In the genomic region with DNA sequence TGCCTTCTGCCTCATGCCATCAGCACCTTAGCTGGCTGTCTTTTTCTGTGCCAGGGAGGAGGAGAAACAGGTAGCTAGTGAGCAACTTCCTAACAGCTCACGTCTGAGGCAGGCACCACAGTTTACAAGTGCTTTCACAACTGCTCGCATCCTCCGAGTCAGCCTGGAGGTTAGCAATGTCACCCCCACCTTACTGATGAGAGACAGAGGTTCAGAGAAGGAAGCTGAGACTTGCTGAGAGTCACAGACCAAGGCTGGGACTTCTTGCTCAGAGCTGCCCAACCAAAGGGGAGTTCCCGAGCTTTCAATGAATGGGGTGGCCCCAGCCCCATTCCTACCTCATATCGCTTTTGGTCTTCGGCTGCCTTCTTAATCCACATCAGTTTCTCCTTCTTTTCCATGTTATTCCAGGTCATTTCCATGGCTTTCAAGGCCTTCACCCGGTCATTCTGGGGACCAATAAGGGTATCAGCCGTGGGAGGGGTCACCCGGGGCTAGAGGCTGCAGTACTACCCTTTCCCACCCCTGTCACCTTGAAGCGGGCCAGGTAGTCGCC, we compare ENCODE assay signal across 8 cellular contexts. TPM values are rescaled to one million over a fixed set of nuclear protein-coding genes. Genes with fewer than 3 reads are reported as not detected.
DNase-seq lines count a peak whose midpoint lies in the region; ATAC-seq and TF ChIP-seq lines count a peak whose summit lies in the region.

No MANE protein-coding gene starts in this region.

- DNase-seq in GM23338 (ENCODE audit: low spot score), result no peak
- peak; percentile 18 to 27 for DNase-seq in activated CD4-positive, alpha-beta T cell treated with anti-CD3 and anti-CD28 coated beads, Interleukin-2, amount 50 U/mL, for 4 hours
- no peak for DNase-seq in lower lobe of right lung
- no peak for DNase-seq in activated gamma-delta T cell treated with Interleukin-2 at 50 U/mL for 16 hours
- DNase-seq in COLO829 (ENCODE audit: low spot score), result no peak
- no peak for DNase-seq in SKM-1 treated with dmso at 0.1 percent for 144 hours (lab: John Stamatoyannopoulos, UW; ENCODE audit: unreplicated experiment)
- DNase-seq in hypothalamus (lab: John Stamatoyannopoulos, UW), result no peak

- TF ChIP-seq CTCF in 22Rv1 (IDR thresholded peaks at IDR 0.05) (no peak), GM23338 (conservative IDR thresholded peaks at IDR 0.05; ENCODE audit: low read depth in 2 of 2) (no peak), lower lobe of right lung (IDR thresholded peaks at IDR 0.05) (no peak)

- H3K36me3 Mint-ChIP-seq in GM23338 (ENCODE audit: low read depth), result peaks cover 79% of the 10 kb centered on the region

- H3K9me2 ChIP-seq in GM23338 (ENCODE audit: insufficient read depth), result no peaks in the 10 kb centered on the region

- H2AFZ ChIP-seq in GM23338, result no peak overlapping the region

- H3K4me1 ChIP-seq in GM23338 (ENCODE audit: insufficient read depth), result peaks cover 18% of the 10 kb centered on the region
- peaks cover 14% of the 10 kb centered on the region for H3K4me1 ChIP-seq in lower lobe of right lung

- peaks cover 33% of the 10 kb centered on the region for H3K4me1 Mint-ChIP-seq in GM23338

- H3K4me3 ChIP-seq in GM23338, result no peak overlapping the region
- H3K4me3 ChIP-seq in lower lobe of right lung, result peak overlapping the region; percentile 4

- no peak overlapping the region for H3K4me3 Mint-ChIP-seq in GM23338

- H3K27me3 Mint-ChIP-seq in GM23338 (ENCODE audit: insufficient read depth, low read depth, poor library complexity), result peaks cover 27% of the 10 kb centered on the region

- H3K27me3 ChIP-seq in GM23338 (ENCODE audit: insufficient read depth), result no peaks in the 10 kb centered on the region
- H3K27me3 ChIP-seq in lower lobe of right lung (ENCODE audit: low read depth), result no peaks in the 10 kb centered on the region

- H4K20me1 ChIP-seq in GM23338 (replicated peaks; ENCODE audit: insufficient read depth), result peaks cover 15% of the 10 kb centered on the region

- peak overlapping the region; percentile 30 for H3K27ac ChIP-seq in 22Rv1
- peak overlapping the region; percentile 32; the same call in 1 of the 2 replicates for H3K27ac ChIP-seq in GM23338 (ENCODE audit: low read depth)
- peak overlapping the region; percentile 58 for H3K27ac ChIP-seq in lower lobe of right lung

- H3K27ac Mint-ChIP-seq in GM23338, result peak overlapping the region; percentile 92; the same call in 1 of the 2 replicates

- H3K9me3 Mint-ChIP-seq in GM23338, result no peaks in the 10 kb centered on the region

- H3K4me2 ChIP-seq in GM23338, result 0 out of 2 replicates have a peak overlapping the region, but pooled peaks have one; percentile 14

- no peaks in the 10 kb centered on the region for H3K79me2 ChIP-seq in GM23338 (replicated peaks; ENCODE audit: insufficient read depth)

- ATAC-seq in GM23338 (no peak), lower lobe of right lung (no peak)

- peaks cover 26% of the 10 kb centered on the region; the same call in 1 of the 2 replicates for H3F3A ChIP-seq in GM23338 (replicated peaks; ENCODE audit: low read depth)

- H3K9me3 ChIP-seq in lower lobe of right lung, result no peaks in the 10 kb centered on the region

- intact Hi-C loops in lower lobe of right lung (cut with DNase I), result loop anchor here (10.0 kb wide), 1 partner anchor 135 kb away; a partner anchor contains a TSS

- H3K36me3 ChIP-seq in GM23338 (ENCODE audit: insufficient read depth) (peaks cover 24% of the 10 kb centered on the region), lower lobe of right lung (peaks cover 83% of the 10 kb centered on the region)

TF ChIP-seq in GM23338, 12 proteins besides CTCF, POLR2A, EP300 and RAD21:
- no peak for TF ChIP-seq EZH2phosphoT487 (IDR thresholded peaks at IDR 0.05; ENCODE audit: unreplicated experiment)
- no peak for TF ChIP-seq EZH2 (IDR thresholded peaks at IDR 0.05; ENCODE audit: low read depth, unreplicated experiment)

RNA-seq across cellular contexts. Expression of a gene that starts 9.6 kb away (rescaled TPM):
- total RNA-seq in GM23338 (2014; rRNA removed; shearing (Covaris generic)), result 62.2 and 78.8 TPM in 2 replicates
- 27.0 and 29.9 TPM in 2 replicates for polyA plus RNA-seq in GM23338 (2016; fragmentation: Nextera tagmentation; extraction: Ambion mirVana)
- total RNA-seq in lower lobe of right lung, result 56.7 TPM

RNA-seq across cellular contexts. Expression of a gene that starts 10.2 kb away (rescaled TPM):
- 79.3 and 95.0 TPM in 2 replicates for total RNA-seq in GM23338 (2014; rRNA removed; shearing (Covaris generic))
- 20.3 and 20.6 TPM in 2 replicates for polyA plus RNA-seq in GM23338 (2016; fragmentation: Nextera tagmentation; extraction: Ambion mirVana)
- total RNA-seq in lower lobe of right lung, result 67.4 TPM

RNA-seq across cellular contexts. Expression of a gene that starts 23.1 kb away (rescaled TPM):
- 15.9 and 20.8 TPM in 2 replicates for total RNA-seq in GM23338 (2014; rRNA removed; shearing (Covaris generic))
- polyA plus RNA-seq in GM23338 (2016; fragmentation: Nextera tagmentation; extraction: Ambion mirVana), result 16.5 and 17.0 TPM in 2 replicates
- total RNA-seq in lower lobe of right lung, result 41.9 TPM

RNA-seq across cellular contexts. Expression of a gene that starts 39.4 kb away (rescaled TPM):
- total RNA-seq in GM23338 (2014; rRNA removed; shearing (Covaris generic)), result not detected in 2 replicates
- polyA plus RNA-seq in GM23338 (2016; fragmentation: Nextera tagmentation; extraction: Ambion mirVana), result 0.21 and 0.47 TPM in 2 replicates
- not detected for total RNA-seq in lower lobe of right lung

RNA-seq across cellular contexts. Expression of a gene that starts 58.1 kb away (rescaled TPM):
- total RNA-seq in GM23338 (2014; rRNA removed; shearing (Covaris generic)), result not detected in 2 replicates
- not detected in 2 replicates for polyA plus RNA-seq in GM23338 (2016; fragmentation: Nextera tagmentation; extraction: Ambion mirVana)
- total RNA-seq in lower lobe of right lung, result 0.83 TPM

Comparison
In these comparisons a context has a peak if more than half of its experiments do, and no peak if none do; other contexts are left out.
1. DNase-seq: peak in activated CD4-positive, alpha-beta T cell treated with anti-CD3 and anti-CD28 coated beads, Interleukin-2, amount 50 U/mL, for 4 hours (2 of 2); none in GM23338 (single experiment), lower lobe of right lung (single experiment), activated gamma-delta T cell treated with Interleukin-2 at 50 U/mL for 16 hours (single experiment), COLO829 (single experiment), SKM-1 treated with dmso at 0.1 percent for 144 hours (single experiment) and hypothalamus (0 of 51).
2. Peak in every context shown above with its lines, with median percentiles within 50 percentile points of each other: H3K27ac ChIP-seq.